In genomic region chr21:29074007-29074376, GRCh38 we compare ENCODE assay signal across 6 cellular contexts. TPM values are rescaled to one million over a fixed set of nuclear protein-coding genes. Genes with fewer than 3 reads are reported as not detected.
A peak's percentile ranks its signal among the peaks of the same experiment; 100 is the strongest.
DNase-seq lines count a peak whose midpoint lies in the region; ATAC-seq and TF ChIP-seq lines count a peak whose summit lies in the region.

No MANE protein-coding gene starts in this region.

- peak overlapping the region; percentile 75 for H3K9ac ChIP-seq in Loucy (ENCODE audit: low read depth, low read length, poor library complexity, severe bottlenecking)

- H3F3A ChIP-seq in Loucy (ENCODE audit: low read depth), result 0 out of 2 replicates have a peak, but pooled peaks cover 7% of the 10 kb centered on the region

- peak overlapping the region; percentile 88 for H2AFZ ChIP-seq in Loucy (ENCODE audit: low read length)

- DNase-seq in Right ventricle myocardium superior (no peak), tibial artery (no peak), cortex of kidney (lab: John Stamatoyannopoulos, UW) (no peak), KG1 (lab: John Stamatoyannopoulos, UW) (no peak)

- H3K4me1 ChIP-seq in Loucy (ENCODE audit: insufficient read depth, low read length, poor library complexity, severe bottlenecking) (peaks cover 46% of the 10 kb centered on the region), tibial artery (peaks cover 0 to 40% (median 24%) of the 10 kb centered on the region in 4 donors)

- TF ChIP-seq CTCF in Loucy (conservative IDR thresholded peaks at IDR 0.05; ENCODE audit: low read length), result no peak
- TF ChIP-seq CTCF in tibial artery (IDR thresholded peaks at IDR 0.05), result no peak

- H3K9me2 ChIP-seq in Loucy (replicated peaks; ENCODE audit: low read depth, low read length), result no peaks in the 10 kb centered on the region

- no peaks in the 10 kb centered on the region for H3K27me3 ChIP-seq in Loucy (ENCODE audit: insufficient read depth, low read length, poor library complexity, severe bottlenecking)
- H3K27me3 ChIP-seq in tibial artery, result no peaks in the 10 kb centered on the region

- ATAC-seq in GM21447 (IDR thresholded peaks at IDR 0.05; ENCODE audit: unreplicated experiment) (peak; percentile 7), Right ventricle myocardium superior (ENCODE audit: poor library complexity) (peak; percentile 54)

- peak overlapping the region; percentile 79 for H3K4me2 ChIP-seq in Loucy (ENCODE audit: low read depth, low read length, poor library complexity, severe bottlenecking)

- H3K79me2 ChIP-seq in Loucy (ENCODE audit: insufficient read depth, low read length), result peaks cover 51% of the 10 kb centered on the region

- no peaks in the 10 kb centered on the region for H3K9me3 ChIP-seq in Loucy (ENCODE audit: insufficient read depth, low read depth, low read length)
- H3K9me3 ChIP-seq in tibial artery, result no peaks in the 10 kb centered on the region

- intact Hi-C loops in Right ventricle myocardium superior (cut with DNase I), result loop anchor here (5.0 kb wide), 1 partner anchor 37 kb away; no protein-coding TSS in a partner anchor
- intact Hi-C loops in tibial artery (cut with DNase I; ENCODE audit: low total_unique reads), result no loop called here

- peak overlapping the region; percentile 97 for H3K4me3 ChIP-seq in Loucy (ENCODE audit: low read length, poor library complexity, severe bottlenecking)
- peak overlapping the region; percentile 84 to 86 for H3K4me3 ChIP-seq in tibial artery

- H3K27ac ChIP-seq in tibial artery, result peak overlapping the region; percentile 90 to 94

- H3K36me3 ChIP-seq in Loucy (ENCODE audit: insufficient read depth, low read length), result peaks cover 5% of the 10 kb centered on the region
- peaks cover under 1 to 5% (median 1%) of the 10 kb centered on the region in 3 donors for H3K36me3 ChIP-seq in tibial artery

- peaks cover 44% of the 10 kb centered on the region for H4K20me1 ChIP-seq in Loucy (ENCODE audit: insufficient read depth, low read length, poor library complexity, severe bottlenecking)

RNA-seq across cellular contexts. Expression of gene CCT8, which starts 0.5 kb away (rescaled TPM):
- total RNA-seq in Right ventricle myocardium superior, result 108 TPM

RNA-seq across cellular contexts. Expression of gene USP16, which starts 49.5 kb away (rescaled TPM):
- total RNA-seq in Right ventricle myocardium superior, result 29.1 TPM

RNA-seq across cellular contexts. Expression of gene RWDD2B, which starts 54.8 kb away (rescaled TPM):
- 13.6 TPM for total RNA-seq in Right ventricle myocardium superior

RNA-seq across cellular contexts. Expression of gene MAP3K7CL, which starts 56.5 kb away (rescaled TPM):
- total RNA-seq in Right ventricle myocardium superior, result 1.1 TPM
